ENCODE assay signal across 8 cellular contexts in the genomic region with DNA sequence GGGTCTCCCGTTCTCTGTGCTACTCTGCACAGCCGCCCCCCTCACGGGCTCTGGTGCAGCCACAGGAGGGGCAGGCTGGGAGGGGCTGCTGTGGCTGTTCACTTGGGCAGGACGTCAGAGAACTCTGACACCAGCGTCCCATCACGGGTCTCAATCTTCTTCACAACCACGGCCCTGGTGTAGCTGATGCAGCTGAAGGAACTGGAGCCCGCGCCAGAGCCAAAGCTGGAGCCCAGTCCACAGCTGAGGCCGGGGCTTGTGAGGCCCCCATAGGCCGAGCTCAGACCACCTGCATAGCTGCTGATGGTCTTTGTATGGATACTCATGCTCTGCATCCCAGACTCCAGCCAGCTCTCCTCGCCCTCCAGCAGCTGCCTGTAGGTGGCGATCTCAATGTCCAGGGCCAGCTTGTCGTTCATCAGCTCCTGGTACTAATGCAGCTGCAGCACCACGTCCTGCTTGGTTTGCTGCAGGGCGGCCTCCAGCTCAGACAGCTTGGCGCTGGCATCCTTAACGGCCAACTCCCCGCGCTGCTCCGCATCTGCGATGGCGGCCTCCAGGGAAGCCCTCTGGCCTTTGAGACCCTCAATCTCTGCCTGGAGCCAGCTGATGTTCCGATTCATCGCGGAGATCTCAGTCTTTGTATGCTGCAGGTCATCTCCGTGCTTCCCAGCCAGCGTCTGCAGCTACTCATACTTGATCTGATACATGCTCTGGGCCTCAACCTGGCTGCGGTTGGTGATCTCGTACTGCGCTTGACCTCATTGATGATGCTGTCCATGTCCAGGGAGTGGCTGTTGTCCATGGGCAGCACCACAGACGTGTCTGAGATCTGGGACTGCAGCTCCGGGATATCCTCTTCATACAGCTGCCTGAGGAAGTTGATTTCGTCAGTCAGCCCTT. TPM values are rescaled to one million over a fixed set of nuclear protein-coding genes. Genes with fewer than 3 reads are reported as not detected.
A peak's percentile ranks its signal among the peaks of the same experiment; 100 is the strongest.
DNase-seq lines count a peak whose midpoint lies in the region; FAIRE-seq and TF ChIP-seq lines count a peak whose summit lies in the region.

No MANE protein-coding gene starts in this region.

- no peak overlapping the region for H3K14ac ChIP-seq in H1 (ENCODE audit: insufficient read length)

- DNase-seq in Calu3 (peak; percentile 10), HuH-7.5 (ENCODE audit: low spot score) (peak; percentile 33), H1 (ENCODE audit: low read depth in 1 of 2, low spot score in 2 of 2) (peak; percentile 51 to 89), mesendoderm (peak; percentile 92), NCI-H446 (lab: John Stamatoyannopoulos, UW) (no peak), NCI-H2081 (lab: John Stamatoyannopoulos, UW) (no peak)
- DNase-seq in activated T-cell treated with anti-CD3 and anti-CD28 coated beads, Interleukin-2, amount 50 U/mL, for 1 hour, result no peak
- DNase-seq in stimulated activated naive CD4-positive, alpha-beta T cell (lab: John Stamatoyannopoulos, UW), result no peak

- FAIRE-seq in H1 (lab: Jason Lieb, UNC), result no peak

- H3K27me3 Mint-ChIP-seq in Calu3 (ENCODE audit: unreplicated experiment), result no peaks in the 10 kb centered on the region

- no peak overlapping the region for H2BK120ac ChIP-seq in H1 (replicated peaks; ENCODE audit: low read depth, low read length)
- H2BK120ac ChIP-seq in mesendoderm (ENCODE audit: low read depth, low read length), result no peak overlapping the region

- peak overlapping the region; percentile 48 for H4K5ac ChIP-seq in H1 (ENCODE audit: insufficient read length, low read depth, low read length)
- H4K5ac ChIP-seq in mesendoderm (ENCODE audit: low read length), result no peak overlapping the region

- no peaks in the 10 kb centered on the region for H3K36me3 Mint-ChIP-seq in Calu3 (ENCODE audit: insufficient read depth, unreplicated experiment)

- no peaks in the 10 kb centered on the region for H4K20me1 ChIP-seq in H1 (replicated peaks in 1 of 2; ENCODE audit: control insufficient read depth in 1 of 2, insufficient read depth in 2 of 2, low read length in 2 of 2)

- H3K4me1 Mint-ChIP-seq in Calu3 (ENCODE audit: low read depth, unreplicated experiment), result no peaks in the 10 kb centered on the region

- H3K4ac ChIP-seq in H1 (replicated peaks; ENCODE audit: insufficient read length, low read depth, low read length) (no peak overlapping the region), mesendoderm (ENCODE audit: low read depth, low read length) (no peak overlapping the region)

- peak; percentile 57 to 72 for TF ChIP-seq RAD21 in H1 (IDR thresholded peaks at IDR 0.05 in 1 of 2, conservative IDR thresholded peaks at IDR 0.05 in 1 of 2; ENCODE audit: low read depth in 2 of 2, low read length in 2 of 2)

- H2AK5ac ChIP-seq in H1 (ENCODE audit: low read depth, low read length) (no peak overlapping the region), mesendoderm (ENCODE audit: low read length) (no peak overlapping the region)

- H2BK12ac ChIP-seq in H1 (ENCODE audit: low read depth, low read length), result peak overlapping the region; percentile 7; the same call in 1 of the 2 replicates

- no peak overlapping the region for H3K4me3 ChIP-seq in H1 (ENCODE audit: extremely low read depth in 1 of 4, insufficient read depth in 2 of 4, low read depth in 3 of 4, low read length in 4 of 4)
- no peak overlapping the region for H3K4me3 ChIP-seq in mesendoderm (ENCODE audit: low read length)

- peak overlapping the region; percentile 54 for H4K8ac ChIP-seq in H1 (ENCODE audit: extremely low read depth, insufficient read depth, low read length)
- no peak overlapping the region for H4K8ac ChIP-seq in mesendoderm (ENCODE audit: low read depth, low read length)

- H3K27ac Mint-ChIP-seq in Calu3 (ENCODE audit: unreplicated experiment), result no peak overlapping the region

- no peaks in the 10 kb centered on the region for H3K23me2 ChIP-seq in H1 (ENCODE audit: low read depth, low read length)

- CTCF ChIA-PET in Calu3 (lab: Charles Lee) (no interaction called here), H1 (lab: Charles Lee; ENCODE audit: partially characterized antibody) (interaction anchor here (0.6 to 5.0 kb wide), 26 partner anchors 8 to 1129 kb away, joined by 3 to 38 read pairs (median 4); partner anchors contain the start of genes DUSP19 and NCKAP1)

- H3K27ac ChIP-seq in H1 (ENCODE audit: low read depth, low read length) (no peak overlapping the region), mesendoderm (ENCODE audit: low read depth, low read length) (no peak overlapping the region)

- H2BK15ac ChIP-seq in H1 (ENCODE audit: low read length) (no peak overlapping the region), mesendoderm (replicated peaks; ENCODE audit: low read depth) (no peak overlapping the region)

- no peaks in the 10 kb centered on the region for H3K36me3 ChIP-seq in H1 (ENCODE audit: control insufficient read depth in 2 of 4, insufficient read depth in 4 of 4, low read length in 3 of 4)
- H3K36me3 ChIP-seq in mesendoderm (ENCODE audit: control insufficient read depth, insufficient read depth, low read length), result no peaks in the 10 kb centered on the region

- BruUV-seq in Calu3 (replicated peaks; lab: Mats Ljungman, UMichigan), result no TSS peak

- H3K79me2 ChIP-seq in H1 (ENCODE audit: control insufficient read depth in 1 of 2, insufficient read depth in 2 of 2, low read length in 2 of 2) (no peaks in the 10 kb centered on the region), mesendoderm (ENCODE audit: control insufficient read depth, insufficient read depth, low read length) (no peaks in the 10 kb centered on the region)

- POLR2A ChIA-PET in H1 (lab: Charles Lee; ENCODE audit: partially characterized antibody), result interaction anchor here (0.6 to 2.1 kb wide), 3 partner anchors 31 to 55 kb away, joined by 3 to 7 read pairs (median 3); partner anchors contain the start of gene NUP35

- no peak overlapping the region for H2BK5ac ChIP-seq in H1 (ENCODE audit: low read depth, low read length)
- H2BK5ac ChIP-seq in mesendoderm (ENCODE audit: low read length), result no peak overlapping the region

- H3K9ac ChIP-seq in H1 (replicated peaks in 1 of 4; ENCODE audit: extremely low read depth in 1 of 4, low read depth in 3 of 4, low read length in 3 of 4) (no peak overlapping the region), mesendoderm (ENCODE audit: low read length) (no peak overlapping the region)

- no peak for TF ChIP-seq EP300 in H1 (IDR thresholded peaks at IDR 0.05; ENCODE audit: borderline replicate concordance in 1 of 2, low read depth in 2 of 2, low read length in 2 of 2)

- H3K56ac ChIP-seq in H1 (replicated peaks; ENCODE audit: insufficient read length, low read depth, low read length) (no peak overlapping the region), mesendoderm (ENCODE audit: low read length) (peak overlapping the region; percentile 67)

- H3K27me3 ChIP-seq in H1 (replicated peaks in 1 of 4; ENCODE audit: control insufficient read depth in 3 of 4, extremely low read depth in 1 of 4, insufficient read depth in 3 of 4, low read length in 3 of 4) (no peaks in the 10 kb centered on the region), mesendoderm (ENCODE audit: insufficient read depth, low read length, poor library complexity) (no peaks in the 10 kb centered on the region)

- H3K9me3 Mint-ChIP-seq in Calu3 (ENCODE audit: low read depth, unreplicated experiment), result no peaks in the 10 kb centered on the region

- no peaks in the 10 kb centered on the region; the same call in 1 of the 2 replicates for H3K79me1 ChIP-seq in H1 (ENCODE audit: low read depth, low read length)
- no peaks in the 10 kb centered on the region for H3K79me1 ChIP-seq in mesendoderm (ENCODE audit: low read length)

- peak overlapping the region; percentile 80 for H2AFZ ChIP-seq in H1 (ENCODE audit: low read length)

- H3K9me3 ChIP-seq in H1 (ENCODE audit: insufficient read depth in 2 of 2, low read depth in 1 of 2, low read length in 1 of 2), result peaks cover 12 to 13% of the 10 kb centered on the region in 2 experiments

- no peak overlapping the region for H2BK20ac ChIP-seq in H1 (ENCODE audit: low read length)

- intact Hi-C loops in Calu3 (cut with micrococcal nuclease; ENCODE audit: unreplicated experiment), result no loop called here

- H3K18ac ChIP-seq in H1 (ENCODE audit: extremely low read depth, low read length) (peak overlapping the region; percentile 17; the same call in 1 of the 2 replicates), mesendoderm (ENCODE audit: low read length) (no peak overlapping the region)

- H3K23ac ChIP-seq in H1 (ENCODE audit: insufficient read length) (no peak overlapping the region), mesendoderm (ENCODE audit: low read length) (no peak overlapping the region)

- WGBS in H1 (ENCODE audit: extremely low coverage in 1 of 2, insufficient coverage in 1 of 2, insufficient read length in 1 of 2, insufficient replicate concordance in 2 of 2, low coverage in 1 of 2, low lambda C conversion rate in 2 of 2, missing lambda C conversion rate in 1 of 2), 2 experiments, result 68% methylated on average over 34 of the region's 34 CpGs; no CpG with 5 or more reads in 1 of the 2 experiments
- no CpG with 5 or more reads among the region's 34 CpGs for WGBS in mesendoderm (ENCODE audit: extremely low coverage, insufficient coverage, low lambda C conversion rate)

- H3K4me2 ChIP-seq in H1 (ENCODE audit: insufficient read depth in 1 of 2, low read depth in 2 of 2, low read length in 2 of 2) (peak overlapping the region in 1 of 2 experiments; percentile 6; a peak in 1 of 4 replicates), mesendoderm (ENCODE audit: low read length) (no peak overlapping the region)

- no peak overlapping the region for H3K4me3 Mint-ChIP-seq in Calu3 (ENCODE audit: low read depth, unreplicated experiment)

- H3K4me1 ChIP-seq in H1 (replicated peaks in 1 of 4; ENCODE audit: control insufficient read depth in 3 of 4, insufficient read depth in 4 of 4, low read length in 3 of 4), result peaks cover 0 to 1% (median 0%) of the 10 kb centered on the region in 4 experiments; a peak in 2 of 7 replicates
- H3K4me1 ChIP-seq in mesendoderm (ENCODE audit: control insufficient read depth, low read depth, low read length), result no peaks in the 10 kb centered on the region

- TF ChIP-seq CTCF in Calu3 (IDR thresholded peaks at IDR 0.05; ENCODE audit: unreplicated experiment) (no peak), H1 (IDR thresholded peaks at IDR 0.05; ENCODE audit: control extremely low read depth in 1 of 3, insufficient read depth in 1 of 3, low read depth in 1 of 3, low read length in 3 of 3) (peak; percentile 61 to 95 (median 92))

- TF ChIP-seq POLR2A in H1 (IDR thresholded peaks at IDR 0.05; ENCODE audit: control extremely low read depth in 1 of 2, low read depth in 2 of 2, low read length in 2 of 2), result no peak

- H4K91ac ChIP-seq in H1 (replicated peaks; ENCODE audit: insufficient read length, low read length), result no peak overlapping the region

RNA-seq across cellular contexts. Expression of gene DUSP19, which starts 7.4 kb away (rescaled TPM):
- 1.6 and 2.7 TPM in 2 replicates for total RNA-seq in Calu3 (2022)
- 2.1 and 2.3 TPM in 2 replicates for total RNA-seq in H1 (2021; fragmentation: NEBNext Ultra II Directional; extraction: Animal tissue kit (Norgen Biotek cat#: 25700))
- polyA plus RNA-seq in H1 (2011; rRNA removed), result 0.53 and 0.73 TPM in 2 replicates
- polyA plus RNA-seq in H1 (2011; cell fraction: cytosol; rRNA removed), result 0.71 TPM
- polyA plus RNA-seq in H1 (2011; cell fraction: nucleus; rRNA removed), result 1.1 TPM
- polyA plus RNA-seq in H1 (2012, experiment 1 of 2), result 0.42 to 1.7 TPM (median 0.61 TPM) in 4 replicates
- polyA plus RNA-seq in H1 (2012, experiment 2 of 2), result 0.09 TPM
- 0.91 TPM for polyA plus RNA-seq in H1 (2013, experiment 1 of 2)
- 0.74 TPM for polyA plus RNA-seq in H1 (2013, experiment 2 of 2)
- polyA minus RNA-seq in H1 (2011; rRNA and poly(A)+ RNA removed), result 1.3 and 1.5 TPM in 2 replicates
- polyA minus RNA-seq in H1 (2011; cell fraction: cytosol; rRNA and poly(A)+ RNA removed), result 0.81 TPM
- polyA minus RNA-seq in H1 (2011; cell fraction: nucleus; rRNA and poly(A)+ RNA removed), result 2.2 TPM
- polyA plus RNA-seq in mesendoderm (2013, experiment 1 of 2), result 1.7 TPM
- 1.2 TPM for polyA plus RNA-seq in mesendoderm (2013, experiment 2 of 2)

RNA-seq across cellular contexts. Expression of gene NCKAP1, which starts 32.9 kb away (rescaled TPM):
- 143 and 157 TPM in 2 replicates for total RNA-seq in Calu3 (2022)
- 153 and 173 TPM in 2 replicates for total RNA-seq in H1 (2021; fragmentation: NEBNext Ultra II Directional; extraction: Animal tissue kit (Norgen Biotek cat#: 25700))
- polyA plus RNA-seq in H1 (2011; rRNA removed), result 48.5 and 90.8 TPM in 2 replicates
- polyA plus RNA-seq in H1 (2011; cell fraction: cytosol; rRNA removed), result 86.9 TPM
- polyA plus RNA-seq in H1 (2011; cell fraction: nucleus; rRNA removed), result 26.9 TPM
- polyA plus RNA-seq in H1 (2012, experiment 1 of 2), result 70.8 to 102 TPM (median 91.1 TPM) in 4 replicates
- 7.8 TPM for polyA plus RNA-seq in H1 (2012, experiment 2 of 2)
- polyA plus RNA-seq in H1 (2013, experiment 1 of 2), result 71.3 TPM
- polyA plus RNA-seq in H1 (2013, experiment 2 of 2), result 74.7 TPM
- polyA minus RNA-seq in H1 (2011; rRNA and poly(A)+ RNA removed), result 126 and 193 TPM in 2 replicates
- 68.0 TPM for polyA minus RNA-seq in H1 (2011; cell fraction: cytosol; rRNA and poly(A)+ RNA removed)
- polyA minus RNA-seq in H1 (2011; cell fraction: nucleus; rRNA and poly(A)+ RNA removed), result 138 TPM
- 128 TPM for polyA plus RNA-seq in mesendoderm (2013, experiment 1 of 2)
- polyA plus RNA-seq in mesendoderm (2013, experiment 2 of 2), result 126 TPM

RNA-seq across cellular contexts. Expression of gene NUP35, which starts 53.0 kb away (rescaled TPM):
- total RNA-seq in Calu3 (2022), result 35.9 and 38.5 TPM in 2 replicates
- 48.5 and 48.7 TPM in 2 replicates for total RNA-seq in H1 (2021; fragmentation: NEBNext Ultra II Directional; extraction: Animal tissue kit (Norgen Biotek cat#: 25700))
- polyA plus RNA-seq in H1 (2011; rRNA removed), result 18.0 and 30.7 TPM in 2 replicates
- polyA plus RNA-seq in H1 (2011; cell fraction: cytosol; rRNA removed), result 28.3 TPM
- 31.7 TPM for polyA plus RNA-seq in H1 (2011; cell fraction: nucleus; rRNA removed)
- 34.0 to 47.7 TPM (median 36.3 TPM) in 4 replicates for polyA plus RNA-seq in H1 (2012, experiment 1 of 2)
- 4.0 TPM for polyA plus RNA-seq in H1 (2012, experiment 2 of 2)
- 29.5 TPM for polyA plus RNA-seq in H1 (2013, experiment 1 of 2)
- polyA plus RNA-seq in H1 (2013, experiment 2 of 2), result 30.2 TPM
- polyA minus RNA-seq in H1 (2011; rRNA and poly(A)+ RNA removed), result 53.0 and 68.4 TPM in 2 replicates
- polyA minus RNA-seq in H1 (2011; cell fraction: cytosol; rRNA and poly(A)+ RNA removed), result 23.9 TPM
- 106 TPM for polyA minus RNA-seq in H1 (2011; cell fraction: nucleus; rRNA and poly(A)+ RNA removed)
- 43.9 TPM for polyA plus RNA-seq in mesendoderm (2013, experiment 1 of 2)
- polyA plus RNA-seq in mesendoderm (2013, experiment 2 of 2), result 44.0 TPM

Comparison
In these comparisons a context has a peak if more than half of its experiments do, and no peak if none do; other contexts are left out.
1. DNase-seq: peak in Calu3 (single experiment), HuH-7.5 (single experiment), H1 (2 of 2) and mesendoderm (single experiment); none in NCI-H446 (0 of 2), activated T-cell treated with anti-CD3 and anti-CD28 coated beads, Interleukin-2, amount 50 U/mL, for 1 hour (single experiment), stimulated activated naive CD4-positive, alpha-beta T cell (0 of 6) and NCI-H2081 (0 of 2).